40 cellular contexts compared by ENCODE assay signal in the genomic region with DNA sequence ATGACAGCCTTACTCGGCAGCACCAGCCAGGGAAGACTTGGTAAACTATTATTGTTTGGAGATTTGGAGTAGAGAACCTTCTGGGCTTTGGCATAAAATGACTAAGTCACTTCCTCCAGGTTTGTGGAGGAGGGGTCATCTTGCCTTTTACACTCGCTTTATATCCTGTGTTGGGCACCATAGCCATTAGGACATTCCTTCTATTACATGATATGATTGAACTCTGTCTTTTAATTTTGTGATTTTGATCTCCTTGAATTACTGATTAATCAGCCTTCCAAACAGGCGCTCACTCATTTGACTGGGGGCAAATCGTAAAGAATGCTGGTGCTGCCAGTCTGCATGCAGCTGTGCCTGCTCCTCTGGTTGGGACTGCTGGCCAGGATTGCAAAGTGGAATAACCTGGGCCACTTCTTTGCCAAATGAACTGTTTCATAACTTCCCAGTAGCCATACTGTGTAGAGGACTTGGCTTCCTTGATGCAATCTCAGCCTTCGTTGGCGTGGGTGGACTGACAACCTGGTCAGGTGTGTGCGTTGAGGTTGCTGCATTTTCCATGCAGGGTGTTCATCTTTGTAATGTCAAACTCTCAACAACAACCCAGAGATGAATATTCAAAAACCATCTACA.
"Had no signal": no experiment of that assay in that cellular context is flagged by ENCODE, and none has a peak within 500 bp of the region (broad histone marks: within the 10 kb centered on the region; RNA-seq: fewer than 3 reads in every experiment).

No MANE protein-coding gene starts in this region.

- DNase-seq: activated B cell treated with CpG ODN at 0.5 μM for 24 hours; activated CD4-positive, alpha-beta memory T cell treated with anti-CD3 and anti-CD28 coated beads for 36 hours; activated CD4-positive, alpha-beta T cell treated with anti-CD3 and anti-CD28 coated beads for 4 hours; activated CD4-positive, alpha-beta T cell treated with anti-CD3 and anti-CD28 coated beads, Interleukin-2, amount 50 U/mL, for 1 hour; activated CD4-positive, CD25-positive, alpha-beta regulatory T cell treated with anti-CD3 and anti-CD28 coated beads, Interleukin-2, amount 50 U/mL, for 72 hours; activated CD8-positive, alpha-beta memory T cell treated with anti-CD3 and anti-CD28 coated beads for 24 hours; activated CD8-positive, alpha-beta memory T cell treated with anti-CD3 and anti-CD28 coated beads, Interleukin-2, amount 10 ng/mL, durations not matched to agents 7 days and 5 days; activated CD8-positive, alpha-beta memory T cell treated with anti-CD3 and anti-CD28 coated beads, Interleukin-2, amount 50 U/mL, for 48 hours; activated effector memory CD4-positive, alpha-beta T cell treated with Interleukin-2 at 50 U/mL for 16 hours; activated naive CD4-positive, alpha-beta T cell; activated naive CD4-positive, alpha-beta T cell treated with anti-CD3 and anti-CD28 coated beads, Interleukin-2, amount 50 U/mL, for 16 hours; activated naive CD8-positive, alpha-beta T cell treated with anti-CD3 and anti-CD28 coated beads for 36 hours; activated T-cell treated with anti-CD3 and anti-CD28 coated beads, Interleukin-2, amount 50 U/mL, for 48 hours; amygdala; body of pancreas; Kasumi-1; KG1; MG63; NCI-H1048; NCI-H1105 treated with DMSO at 0.1 percent for 48 hours; NCI-H1436; NCI-H1694; NCI-H1930; NCI-H2081 treated with DMSO at 0.1 percent for 48 hours; NCI-H345; NCI-H524 treated with DMSO at 0.1 percent for 48 hours; NCI-H748 treated with DMSO at 0.1 percent for 48 hours; NK-92 treated with Interleukin-12 subunit alpha and Interleukin-12 subunit beta, amount 100 ng/mL, for 24 hours; PC-3; Peyer's patch; RPMI8226; SHP77 treated with DMSO at 0.1 percent for 48 hours; SK-N-SH; T-cell; T-helper 2 cell; T-helper 9 cell had no signal

- H3K4me1 Mint-ChIP-seq: activated B cell treated with CpG ODN at 0.5 μM for 24 hours had no signal

- H3K27me3 ChIP-seq: body of pancreas, MG63, Peyer's patch had no signal

- H3K27ac Mint-ChIP-seq: activated B cell treated with CpG ODN at 0.5 μM for 24 hours; activated CD4-positive, alpha-beta memory T cell treated with anti-CD3 and anti-CD28 coated beads for 36 hours; activated CD8-positive, alpha-beta memory T cell treated with anti-CD3 and anti-CD28 coated beads, Interleukin-2, amount 10 ng/mL, durations not matched to agents 7 days and 5 days; activated naive CD8-positive, alpha-beta T cell treated with anti-CD3 and anti-CD28 coated beads for 36 hours; T-cell had no signal

- H3K4me3 ChIP-seq: body of pancreas, MG63, Peyer's patch, SJSA1 had no signal

- H3K27ac ChIP-seq: body of pancreas, Peyer's patch, SJSA1, VCaP had no signal

- H3K36me3 ChIP-seq: MG63, Peyer's patch, SJSA1 had no signal

- H3K27me3 Mint-ChIP-seq: activated CD4-positive, alpha-beta memory T cell treated with anti-CD3 and anti-CD28 coated beads for 36 hours had no signal

- H3K36me3 Mint-ChIP-seq: activated CD4-positive, alpha-beta memory T cell treated with anti-CD3 and anti-CD28 coated beads for 36 hours; activated CD8-positive, alpha-beta memory T cell treated with anti-CD3 and anti-CD28 coated beads, Interleukin-2, amount 10 ng/mL, durations not matched to agents 7 days and 5 days; activated naive CD8-positive, alpha-beta T cell treated with anti-CD3 and anti-CD28 coated beads for 36 hours; T-cell had no signal

- H3K4me2 ChIP-seq: SK-N-SH had no signal

- FAIRE-seq: astrocyte, bronchial epithelial cell had no signal

- H3K9me3 Mint-ChIP-seq: activated B cell treated with CpG ODN at 0.5 μM for 24 hours; activated CD4-positive, alpha-beta memory T cell treated with anti-CD3 and anti-CD28 coated beads for 36 hours; activated naive CD8-positive, alpha-beta T cell treated with anti-CD3 and anti-CD28 coated beads for 36 hours; T-cell had no signal

- ATAC-seq: activated CD8-positive, alpha-beta memory T cell treated with anti-CD3 and anti-CD28 coated beads, Interleukin-2, amount 10 ng/mL, durations not matched to agents 7 days and 5 days; body of pancreas; PC-3; T-cell had no signal

- H3K4me1 ChIP-seq: body of pancreas, Peyer's patch, SJSA1 had no signal

- H3K9ac ChIP-seq: SK-N-SH had no signal

- H3K4me3 Mint-ChIP-seq: activated B cell treated with CpG ODN at 0.5 μM for 24 hours; activated CD4-positive, alpha-beta memory T cell treated with anti-CD3 and anti-CD28 coated beads for 36 hours; activated CD8-positive, alpha-beta memory T cell treated with anti-CD3 and anti-CD28 coated beads, Interleukin-2, amount 10 ng/mL, durations not matched to agents 7 days and 5 days; activated naive CD8-positive, alpha-beta T cell treated with anti-CD3 and anti-CD28 coated beads for 36 hours; T-cell had no signal
